In the genomic region with DNA sequence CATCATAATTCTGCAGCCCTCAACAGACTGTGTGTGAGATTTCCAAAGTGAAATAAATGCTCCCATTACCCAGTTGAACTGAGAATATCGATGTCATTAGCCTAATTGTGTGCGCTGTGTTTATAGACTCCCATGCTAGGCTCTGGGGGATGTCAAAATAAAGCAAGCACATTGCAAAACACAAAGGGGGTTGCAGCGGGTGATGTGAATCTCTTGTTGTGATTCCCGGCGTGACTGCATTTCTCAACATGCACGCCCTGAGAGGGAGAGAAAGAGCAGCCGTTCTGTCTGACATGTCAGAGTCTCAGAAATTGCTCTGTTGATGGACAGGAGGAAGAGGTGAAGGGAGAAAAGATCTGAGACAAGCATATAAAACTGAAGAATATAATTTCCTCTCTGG, we compare ENCODE assay signal across 29 cellular contexts.
"Had no signal": no experiment of that assay in that cellular context is flagged by ENCODE, and none has a peak within 500 bp of the region (broad histone marks: within the 10 kb centered on the region; RNA-seq: fewer than 3 reads in every experiment).

No MANE protein-coding gene starts in this region.

- H3K9ac ChIP-seq: SK-N-SH had no signal

- FAIRE-seq: astrocyte had no signal

- H3K4me2 ChIP-seq: SK-N-SH had no signal

- H3K27me3 ChIP-seq: adrenal gland, body of pancreas, SJSA1 had no signal

- H3K4me1 ChIP-seq: adrenal gland, body of pancreas, SJSA1 had no signal

- H3K27ac ChIP-seq: body of pancreas, SJSA1 had no signal

- H3K9me3 ChIP-seq: adrenal gland, body of pancreas, SJSA1, SK-N-SH had no signal

- H3K4me3 ChIP-seq: adrenal gland, body of pancreas, SJSA1 had no signal

- ATAC-seq: activated CD4-positive, alpha-beta T cell treated with anti-CD3 and anti-CD28 coated beads for 36 hours; activated CD4-positive, CD25-positive, alpha-beta regulatory T cell treated with anti-CD3 and anti-CD28 coated beads, Interleukin-2, amount 50 U/mL, for 24 hours; activated CD8-positive, alpha-beta T cell treated with anti-CD3 and anti-CD28 coated beads, Interleukin-2, amount 10 ng/mL, durations not matched to agents 7 days and 5 days; body of pancreas; Panc1; WTC11 had no signal

- DNase-seq: activated CD4-positive, alpha-beta T cell treated with anti-CD3 and anti-CD28 coated beads for 36 hours; activated CD4-positive, alpha-beta T cell treated with anti-CD3 and anti-CD28 coated beads, Interleukin-2, amount 10 ng/mL, durations not matched to agents 7 days and 5 days; activated CD4-positive, alpha-beta T cell treated with anti-CD3 and anti-CD28 coated beads, Interleukin-2, amount 50 U/mL, for 48 hours; activated CD8-positive, alpha-beta T cell treated with anti-CD3 and anti-CD28 coated beads, Interleukin-2, amount 10 ng/mL, durations not matched to agents 7 days and 5 days; activated gamma-delta T cell; activated naive CD4-positive, alpha-beta T cell treated with Interleukin-2 at 50 U/mL for 16 hours; activated T-cell treated with anti-CD3 and anti-CD28 coated beads, Interleukin-2, amount 50 U/mL, for 24 hours; adrenal gland; body of pancreas; caudate nucleus; cerebellar nuclear complex; Karpas-422; KBM-7; NCI-H1092 treated with DMSO at 0.1 percent for 48 hours; NCI-H1417; NCI-H146; NCI-H187; NCI-H2029 treated with DMSO at 0.1 percent for 48 hours; NCI-H2107; NCI-H2171; NCI-H510A; NCI-H526 treated with DMSO at 0.1 percent for 48 hours; SHP77 treated with DMSO at 0.1 percent for 48 hours; SK-N-SH had no signal

- H3K36me3 ChIP-seq: adrenal gland, SJSA1 had no signal
